ENCODE assay signal across 8 cellular contexts in genomic region chr11:62792193-62792575, GRCh38. TPM values are rescaled to one million over a fixed set of nuclear protein-coding genes. Genes with fewer than 3 reads are reported as not detected.
A peak's percentile ranks its signal among the peaks of the same experiment; 100 is the strongest.
DNase-seq lines count a peak whose midpoint lies in the region; ATAC-seq and TF ChIP-seq lines count a peak whose summit lies in the region.

No MANE protein-coding gene starts in this region.

- TF ChIP-seq CTCF in SK-N-SH (IDR thresholded peaks at IDR 0.05) (no peak), fibroblast of lung (conservative IDR thresholded peaks at IDR 0.05 in 1 of 2, IDR thresholded peaks at IDR 0.05 in 1 of 2; ENCODE audit: low read depth in 1 of 2, low read length in 2 of 2) (no peak)

- TF ChIP-seq RAD21 in SK-N-SH (IDR thresholded peaks at IDR 0.05; ENCODE audit: low read length): no peak

- peak overlapping the region; percentile 82 for H3K9ac ChIP-seq in SK-N-SH
- H3K9ac ChIP-seq in fibroblast of lung (ENCODE audit: insufficient read depth, low read length): no peak overlapping the region

- DNase-seq in SK-N-SH (peak; percentile 62), fibroblast of lung (ENCODE audit: low read depth in 2 of 2) (peak in 1 of 2 donors; percentile 17), posterior vena cava (ENCODE audit: low spot score) (peak; percentile 72), NCI-H1694 (lab: John Stamatoyannopoulos, UW) (no peak)
- DNase-seq in stimulated activated CD8-positive, alpha-beta memory T cell treated with anti-CD3 and anti-CD28 coated beads, Interleukin-4, amount 100 ng/mL, for 48 hours: no peak

- H3K27me3 ChIP-seq in SK-N-SH (ENCODE audit: insufficient read depth) (no peaks in the 10 kb centered on the region), fibroblast of lung (ENCODE audit: control insufficient read depth, insufficient read depth, low read length) (no peaks in the 10 kb centered on the region)

- H3K79me2 ChIP-seq in SK-N-SH (ENCODE audit: insufficient read depth) (peaks cover 50% of the 10 kb centered on the region), fibroblast of lung (ENCODE audit: control insufficient read depth, insufficient read depth, low read length) (peaks cover 39% of the 10 kb centered on the region)

- H2AFZ ChIP-seq in SK-N-SH (ENCODE audit: low read depth) (peak overlapping the region; percentile 47), fibroblast of lung (ENCODE audit: low read length) (no peak overlapping the region)

- H3K4me2 ChIP-seq in SK-N-SH: peak overlapping the region; percentile 98
- H3K4me2 ChIP-seq in fibroblast of lung (ENCODE audit: extremely low read depth, insufficient read depth, low read length): peak overlapping the region; percentile 60

- H3K4me3 ChIP-seq in SK-N-SH (ENCODE audit: low read depth in 2 of 2, low read length in 1 of 2) (peak overlapping the region in 1 of 2 experiments; percentile 78; a peak in 3 of 4 replicates), fibroblast of lung (replicated peaks in 1 of 4; ENCODE audit: control extremely low read depth in 1 of 4, insufficient read depth in 1 of 4, low read depth in 3 of 4, low read length in 4 of 4) (peak overlapping the region in 2 of 4 experiments; percentile 46 to 76)

- WGBS in SK-N-SH (ENCODE audit: low lambda C conversion rate): 29% methylated on average over 6 of the region's 11 CpGs

- H3K9me3 ChIP-seq in SK-N-SH: no peaks in the 10 kb centered on the region
- H3K9me3 ChIP-seq in fibroblast of lung (ENCODE audit: control insufficient read depth, insufficient read depth, low read depth, low read length): no peaks in the 10 kb centered on the region

- H3K4me1 ChIP-seq in SK-N-SH (ENCODE audit: control insufficient read depth in 1 of 2, insufficient read depth in 2 of 2, low read depth in 1 of 2, low read length in 1 of 2) (peaks cover 9 to 24% of the 10 kb centered on the region in 2 experiments; a peak in 3 of 4 replicates), fibroblast of lung (ENCODE audit: control insufficient read depth, extremely low read depth, insufficient read depth, low read length) (peaks cover 14% of the 10 kb centered on the region)

- POLR2A ChIA-PET in SK-N-SH (lab: Yijun Ruan, JAX): interaction anchor here (1.3 to 1.6 kb wide), 2 partner anchors 39 to 49 kb away, joined by 3 to 12 read pairs; partner anchors contain the start of gene ZBTB3

- H3F3A ChIP-seq in SK-N-SH (replicated peaks; ENCODE audit: insufficient read depth): peaks cover 65% of the 10 kb centered on the region

- intact Hi-C loops in posterior vena cava (cut with DNase I): no loop called here

- ATAC-seq in GM21786 (IDR thresholded peaks at IDR 0.05; ENCODE audit: unreplicated experiment): peak; percentile 3
- no peak for ATAC-seq in HG03097 (IDR thresholded peaks at IDR 0.05; ENCODE audit: low FRiP score, unreplicated experiment)
- ATAC-seq in HG03565 (IDR thresholded peaks at IDR 0.05; ENCODE audit: unreplicated experiment): no peak

- no peaks in the 10 kb centered on the region for H3K9me2 ChIP-seq in SK-N-SH

- no peak for TF ChIP-seq EP300 in SK-N-SH (IDR thresholded peaks at IDR 0.05; ENCODE audit: borderline replicate concordance in 1 of 2, low read depth in 1 of 2, low read length in 1 of 2)

- peaks cover 58 to 62% of the 10 kb centered on the region in 2 experiments for H3K36me3 ChIP-seq in SK-N-SH (replicated peaks in 1 of 2; ENCODE audit: control insufficient read depth in 1 of 2, insufficient read depth in 2 of 2, low read length in 1 of 2)
- peaks cover 22% of the 10 kb centered on the region for H3K36me3 ChIP-seq in fibroblast of lung (ENCODE audit: control insufficient read depth, insufficient read depth, low read length)

- H3K27ac ChIP-seq in SK-N-SH (ENCODE audit: low read depth in 2 of 2, low read length in 1 of 2): peak overlapping the region; percentile 76 to 84
- peak overlapping the region; percentile 85 for H3K27ac ChIP-seq in fibroblast of lung (ENCODE audit: insufficient read depth, low read length)

- CTCF ChIA-PET in SK-N-SH (lab: Yijun Ruan, JAX): interaction anchor here (0.7 to 1.6 kb wide), 3 partner anchors 12 to 1460 kb away, joined by 3 to 5 read pairs (median 3); no protein-coding TSS in a partner anchor

- H4K20me1 ChIP-seq in SK-N-SH (ENCODE audit: insufficient read depth) (no peaks in the 10 kb centered on the region), fibroblast of lung (ENCODE audit: control insufficient read depth, extremely low read depth, insufficient read depth, low read length) (no peaks in the 10 kb centered on the region)

TF ChIP-seq in SK-N-SH, 30 proteins besides CTCF, POLR2A, EP300 and RAD21:
- TF ChIP-seq USF1 (IDR thresholded peaks at IDR 0.05; ENCODE audit: borderline replicate concordance, low read depth) (no peak), NRF1 (IDR thresholded peaks at IDR 0.05; ENCODE audit: low read depth, low read length) (no peak), RFX5 (IDR thresholded peaks at IDR 0.05; ENCODE audit: low read length) (0 out of 2 replicates have a peak, but pooled peaks have one; percentile 17), MXI1 (IDR thresholded peaks at IDR 0.05; ENCODE audit: low read depth, low read length) (peak; percentile 21; the same call in 1 of the 2 replicates), GATA2 (CRISPR knock-in tag; IDR thresholded peaks at IDR 0.05) (no peak), POLR2AphosphoS5 (IDR thresholded peaks at IDR 0.05; ENCODE audit: low read depth, low read length) (no peak), EZH2phosphoT487 (IDR thresholded peaks at IDR 0.05; ENCODE audit: borderline replicate concordance, low read depth) (no peak), FOXM1 (IDR thresholded peaks at IDR 0.05; ENCODE audit: low read depth) (no peak), GABPA (IDR thresholded peaks at IDR 0.05; ENCODE audit: low read depth) (no peak)
- TF ChIP-seq, protein P1, sequence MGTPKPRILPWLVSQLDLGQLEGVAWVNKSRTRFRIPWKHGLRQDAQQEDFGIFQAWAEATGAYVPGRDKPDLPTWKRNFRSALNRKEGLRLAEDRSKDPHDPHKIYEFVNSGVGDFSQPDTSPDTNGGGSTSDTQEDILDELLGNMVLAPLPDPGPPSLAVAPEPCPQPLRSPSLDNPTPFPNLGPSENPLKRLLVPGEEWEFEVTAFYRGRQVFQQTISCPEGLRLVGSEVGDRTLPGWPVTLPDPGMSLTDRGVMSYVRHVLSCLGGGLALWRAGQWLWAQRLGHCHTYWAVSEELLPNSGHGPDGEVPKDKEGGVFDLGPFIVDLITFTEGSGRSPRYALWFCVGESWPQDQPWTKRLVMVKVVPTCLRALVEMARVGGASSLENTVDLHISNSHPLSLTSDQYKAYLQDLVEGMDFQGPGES (IDR thresholded peaks at IDR 0.05; ENCODE audit: low read depth, low read length): no peak

RNA-seq across cellular contexts. Expression of gene TMEM223, which starts 0.4 kb away (rescaled TPM):
- polyA plus RNA-seq in SK-N-SH (2012; rRNA removed) (30.4 and 40.7 TPM in 2 replicates), fibroblast of lung (14.4 and 15.4 TPM in 2 replicates)
- 22.5 and 31.3 TPM in 2 replicates for polyA plus RNA-seq in SK-N-SH (2012; cell fraction: cytosol; rRNA removed)
- polyA plus RNA-seq in SK-N-SH (2012; cell fraction: nucleus; rRNA removed): 48.4 and 58.3 TPM in 2 replicates
- total RNA-seq in fibroblast of lung (11.7 and 16.4 TPM in 2 replicates), posterior vena cava (1 to 10 TPM; 8.9 to 10.0 TPM)
- polyA plus RNA-seq in fibroblast of lung (2012): 10.2 and 11.1 TPM in 2 replicates
- 1.1 and 3.6 TPM in 2 replicates for polyA minus RNA-seq in fibroblast of lung (ENCODE audit: low replicate concordance)

RNA-seq across cellular contexts. Expression of gene TMEM179B, which starts 5.0 kb away (rescaled TPM):
- polyA plus RNA-seq in SK-N-SH (2012; rRNA removed): 69.6 and 73.3 TPM in 2 replicates
- polyA plus RNA-seq in SK-N-SH (2012; cell fraction: cytosol; rRNA removed): 48.9 and 58.6 TPM in 2 replicates
- polyA plus RNA-seq in SK-N-SH (2012; cell fraction: nucleus; rRNA removed): 41.5 and 64.1 TPM in 2 replicates
- 27.5 and 41.9 TPM in 2 replicates for total RNA-seq in fibroblast of lung
- polyA plus RNA-seq in fibroblast of lung: 64.8 and 69.5 TPM in 2 replicates
- polyA plus RNA-seq in fibroblast of lung (2012): 65.6 and 75.1 TPM in 2 replicates
- 104 and 112 TPM in 2 replicates for polyA minus RNA-seq in fibroblast of lung (ENCODE audit: low replicate concordance)
- 10 to 100 TPM; 23.7 to 33.0 TPM for total RNA-seq in posterior vena cava

RNA-seq across cellular contexts. Expression of gene NXF1, which starts 13.1 kb away (rescaled TPM):
- polyA plus RNA-seq in SK-N-SH (2012; rRNA removed) (47.6 and 59.7 TPM in 2 replicates), fibroblast of lung (27.8 and 43.7 TPM in 2 replicates)
- 31.5 and 34.2 TPM in 2 replicates for polyA plus RNA-seq in SK-N-SH (2012; cell fraction: cytosol; rRNA removed)
- polyA plus RNA-seq in SK-N-SH (2012; cell fraction: nucleus; rRNA removed): 220 and 356 TPM in 2 replicates
- total RNA-seq in fibroblast of lung (14.9 and 17.2 TPM in 2 replicates), posterior vena cava (10 to 100 TPM; 53.0 to 58.1 TPM)
- polyA plus RNA-seq in fibroblast of lung (2012): 32.3 and 43.7 TPM in 2 replicates
- 104 and 111 TPM in 2 replicates for polyA minus RNA-seq in fibroblast of lung (ENCODE audit: low replicate concordance)

RNA-seq across cellular contexts. Expression of gene TAF6L, which starts 21.0 kb away (rescaled TPM):
- polyA plus RNA-seq in SK-N-SH (2012; rRNA removed) (33.6 and 34.4 TPM in 2 replicates), fibroblast of lung (10.0 and 12.7 TPM in 2 replicates)
- 10.8 and 13.1 TPM in 2 replicates for polyA plus RNA-seq in SK-N-SH (2012; cell fraction: cytosol; rRNA removed)
- polyA plus RNA-seq in SK-N-SH (2012; cell fraction: nucleus; rRNA removed): 145 and 147 TPM in 2 replicates
- total RNA-seq in fibroblast of lung (16.7 and 18.8 TPM in 2 replicates), posterior vena cava (10 to 100 TPM; 11.3 to 12.9 TPM)
- 8.8 and 11.7 TPM in 2 replicates for polyA plus RNA-seq in fibroblast of lung (2012)
- polyA minus RNA-seq in fibroblast of lung (ENCODE audit: low replicate concordance): 18.7 and 23.0 TPM in 2 replicates

RNA-seq across cellular contexts. Expression of gene POLR2G, which starts 30.8 kb away (rescaled TPM):
- polyA plus RNA-seq in SK-N-SH (2012; rRNA removed): 268 and 293 TPM in 2 replicates
- polyA plus RNA-seq in SK-N-SH (2012; cell fraction: cytosol; rRNA removed): 291 and 316 TPM in 2 replicates
- 120 and 154 TPM in 2 replicates for polyA plus RNA-seq in SK-N-SH (2012; cell fraction: nucleus; rRNA removed)
- total RNA-seq in fibroblast of lung: 68.8 and 80.6 TPM in 2 replicates
- 216 and 228 TPM in 2 replicates for polyA plus RNA-seq in fibroblast of lung
- 145 and 168 TPM in 2 replicates for polyA plus RNA-seq in fibroblast of lung (2012)
- polyA minus RNA-seq in fibroblast of lung (ENCODE audit: low replicate concordance): 85.1 and 181 TPM in 2 replicates
- 10 to 100 TPM; 39.7 to 50.9 TPM for total RNA-seq in posterior vena cava

Comparison
In these comparisons a context has a peak if more than half of its experiments do, and no peak if none do; other contexts are left out.
1. DNase-seq: peak in SK-N-SH (single experiment) and posterior vena cava (single experiment); none in stimulated activated CD8-positive, alpha-beta memory T cell treated with anti-CD3 and anti-CD28 coated beads, Interleukin-4, amount 100 ng/mL, for 48 hours (single experiment) and NCI-H1694 (single experiment).